Comparison of ENCODE assay signal across 1 cellular context in the genomic region with DNA sequence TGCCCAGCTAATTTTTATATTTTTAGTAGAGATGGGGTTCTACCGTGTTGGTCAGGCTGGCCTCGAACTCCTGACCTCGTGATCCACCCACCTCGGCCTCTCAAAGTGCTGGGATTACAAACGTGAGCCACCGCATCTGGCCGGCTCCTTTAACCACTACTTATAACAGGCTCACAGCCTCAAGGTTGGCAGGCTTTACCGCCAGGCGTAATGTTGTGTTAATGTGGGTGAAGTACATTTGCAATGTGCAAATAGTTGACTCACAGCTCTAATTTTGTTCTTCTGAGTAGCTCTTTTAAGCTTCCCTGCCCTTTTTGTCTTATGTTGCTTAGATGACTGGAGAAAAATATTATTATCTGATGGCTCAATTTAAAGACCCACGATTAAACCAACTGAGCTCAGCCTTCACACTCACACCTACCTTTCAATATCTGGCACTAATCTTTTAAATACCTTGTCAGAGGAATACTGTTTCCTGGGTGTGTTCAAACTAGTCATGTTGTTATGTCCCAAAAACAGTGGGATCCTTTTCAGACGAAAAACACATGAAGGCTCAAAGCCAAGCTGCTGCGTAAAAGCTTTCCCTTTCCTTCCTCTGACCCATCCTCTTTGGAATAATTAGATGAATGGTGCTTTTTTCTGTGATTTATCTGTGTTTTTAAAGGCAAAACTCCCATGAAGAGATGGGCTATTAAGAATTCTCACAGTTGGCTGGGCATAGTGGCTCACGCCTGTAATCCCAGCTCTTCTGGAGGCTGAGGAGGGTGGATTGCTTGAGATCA.
TF ChIP-seq lines count a peak whose summit lies in the region.

No MANE protein-coding gene starts in this region.

TF ChIP-seq in endothelial cell of umbilical vein, 7 proteins besides CTCF, POLR2A, EP300 and RAD21 (continued from another document):
- no peak for TF ChIP-seq EZH2 (IDR thresholded peaks at IDR 0.05; ENCODE audit: borderline replicate concordance, low read depth, low read length, severe bottlenecking)
